Comparison of ENCODE assay signal across 8 cellular contexts in the genomic region with DNA sequence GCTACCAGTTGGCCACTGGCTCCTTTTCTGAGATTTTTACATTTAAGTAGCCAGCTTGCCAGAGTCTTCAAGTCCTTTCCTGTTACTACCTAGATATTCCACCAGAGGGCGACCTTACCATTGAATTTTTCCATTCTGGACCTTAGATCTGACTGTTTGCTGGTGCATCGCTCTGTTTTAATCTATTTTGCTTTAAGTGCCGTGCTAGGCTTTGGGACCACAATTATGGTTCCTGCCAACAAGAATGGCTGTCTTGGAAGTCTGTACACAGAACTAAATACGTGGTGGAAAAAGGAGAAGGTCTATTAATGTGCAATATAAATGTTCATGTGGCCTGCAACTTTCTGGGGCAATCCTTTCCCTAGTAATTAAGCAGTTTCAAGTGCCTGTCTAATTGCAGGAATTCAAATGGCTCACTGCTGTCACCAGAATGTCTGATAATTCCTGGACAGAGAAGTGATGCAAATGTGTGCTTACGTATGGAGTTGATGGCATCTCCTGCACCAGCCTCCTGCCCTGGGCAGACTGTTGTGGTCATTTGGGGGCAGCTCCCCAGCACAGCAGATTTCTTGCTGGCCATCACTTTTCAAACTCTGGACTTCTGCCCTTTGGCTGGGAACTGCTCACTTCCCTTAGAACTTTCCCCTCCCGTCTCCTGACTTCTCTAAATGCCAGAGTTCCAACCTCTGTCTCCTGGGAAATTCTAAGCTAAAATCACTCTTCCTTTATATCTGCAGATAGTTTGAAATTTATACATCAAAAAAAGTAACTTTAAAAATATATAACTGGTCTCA. TPM values are rescaled to one million over a fixed set of nuclear protein-coding genes. Genes with fewer than 3 reads are reported as not detected.
A peak's percentile ranks its signal among the peaks of the same experiment; 100 is the strongest.
DNase-seq lines count a peak whose midpoint lies in the region; ATAC-seq and TF ChIP-seq lines count a peak whose summit lies in the region.

No MANE protein-coding gene starts in this region.

- no peaks in the 10 kb centered on the region for H3K9me3 ChIP-seq in adrenal gland (replicated peaks in 1 of 3)

- no peaks in the 10 kb centered on the region for H3K36me3 ChIP-seq in adrenal gland (replicated peaks in 1 of 2)

- peak; percentile 62 to 71 for ATAC-seq in left cardiac atrium
- no peak for ATAC-seq in HG03565 (IDR thresholded peaks at IDR 0.05; ENCODE audit: unreplicated experiment)
- no peak for ATAC-seq in GM18502 (IDR thresholded peaks at IDR 0.05; ENCODE audit: poor library complexity, unreplicated experiment)

- H3K27ac ChIP-seq in adrenal gland, result peak overlapping the region in 1 of 5 donors; percentile 59

- H3K4me1 ChIP-seq in adrenal gland (replicated peaks in 1 of 2), result peaks cover 12 to 15% of the 10 kb centered on the region in 2 donors

- intact Hi-C loops in adrenal gland (cut with DNase I) (loop anchor here (5.0 to 10.0 kb wide), 3 partner anchors 67 to 230 kb away; no protein-coding TSS in a partner anchor), left cardiac atrium (cut with DNase I) (loop anchor here (2.0 to 10.0 kb wide), 5 partner anchors 67 to 234 kb away; no protein-coding TSS in a partner anchor)

- WGBS in adrenal gland, 4 donors, result 15 to 20% (median 16%) methylated on average over 6 of the region's 6 CpGs

- H3K4me3 ChIP-seq in adrenal gland, result no peak overlapping the region

- peak; percentile 79 for DNase-seq in ELR (ENCODE audit: low read depth)
- DNase-seq in OCI-M1 (lab: John Stamatoyannopoulos, UW), result peak; percentile 93
- DNase-seq in adrenal gland, result peak; percentile 38 to 74 (median 64)
- no peak for DNase-seq in left cardiac atrium
- DNase-seq in putamen (ENCODE audit: low spot score), result peak; percentile 72

- TF ChIP-seq CTCF in LNCAP (IDR thresholded peaks at IDR 0.05), result peak; percentile 52
- TF ChIP-seq CTCF in adrenal gland (IDR thresholded peaks at IDR 0.05), result peak; percentile 75 to 88 (median 83)

- peaks cover 10% of the 10 kb centered on the region for H3K27me3 ChIP-seq in adrenal gland

- no peak for TF ChIP-seq POLR2A in adrenal gland (IDR thresholded peaks at IDR 0.05)

RNA-seq across cellular contexts. Expression of a gene that starts 5.6 kb away (rescaled TPM):
- total RNA-seq in adrenal gland (10 to 100 TPM in 6 of 8 donors, 1 to 10 TPM in 2; 4.4 to 61.9 (median 24.7) TPM), left cardiac atrium (1 to 10 TPM; 1.8 to 3.0 TPM)
- polyA plus RNA-seq in adrenal gland, result 1 to 10 TPM; 1.6 to 4.2 (median 1.9) TPM

RNA-seq across cellular contexts. Expression of a gene that starts 46.6 kb away (rescaled TPM):
- total RNA-seq in adrenal gland, result 100 to 1,000 TPM; 134 to 196 (median 165) TPM
- 100 to 1,000 TPM; 127 to 288 (median 152) TPM for polyA plus RNA-seq in adrenal gland
- total RNA-seq in left cardiac atrium, result 10 to 100 TPM; 79.3 to 97.5 TPM

RNA-seq across cellular contexts. Expression of a gene that starts 58.4 kb away (rescaled TPM):
- total RNA-seq in adrenal gland (100 to 1,000 TPM in 6 of 8 donors, 10 to 100 TPM in 2; 69.6 to 625 (median 207) TPM), left cardiac atrium (10 to 100 TPM; 50.5 to 54.1 TPM)
- polyA plus RNA-seq in adrenal gland, result 100 to 1,000 TPM in 1 of 3 donors, 10 to 100 TPM in 2; 29.2 to 219 (median 31.0) TPM

Comparison
In these comparisons a context has a peak if more than half of its experiments do, and no peak if none do; other contexts are left out.
1. ATAC-seq: peak in left cardiac atrium (2 of 2); none in HG03565 (single experiment) and GM18502 (single experiment).